In genomic region chr14:36055681-36056225, GRCh38 we compare ENCODE assay signal across 16 cellular contexts.
DNase-seq lines count a peak whose midpoint lies in the region; ATAC-seq and TF ChIP-seq lines count a peak whose summit lies in the region.
"Had no signal": no experiment of that assay in that cellular context is flagged by ENCODE, and none has a peak within 500 bp of the region (broad histone marks: within the 10 kb centered on the region; RNA-seq: fewer than 3 reads in every experiment).

No MANE protein-coding gene starts in this region.

- peaks cover 3% of the 10 kb centered on the region for H3K4me1 Mint-ChIP-seq in chondrocyte (ENCODE audit: low read depth)
- H3K4me1 Mint-ChIP-seq: CD8-positive, alpha-beta memory T cell had no signal

- H3K27me3 Mint-ChIP-seq in chondrocyte (ENCODE audit: low read depth) = peaks cover 42% of the 10 kb centered on the region

- no peaks in the 10 kb centered on the region for H3K9me3 ChIP-seq in heart right ventricle
- no peaks in the 10 kb centered on the region for H3K9me3 ChIP-seq in thyroid gland
- H3K9me3 ChIP-seq: BLaER1, Caco-2 had no signal

- TF ChIP-seq POLR2A in thyroid gland (IDR thresholded peaks at IDR 0.05) = no peak

- H3K4me1 ChIP-seq in heart right ventricle (peaks cover 0 to 9% (median 0%) of the 10 kb centered on the region in 9 donors), foreskin keratinocyte (peaks cover 6% of the 10 kb centered on the region), thyroid gland (peaks cover 13 to 38% of the 10 kb centered on the region in 2 donors)
- H3K4me1 ChIP-seq: BLaER1, Caco-2 had no signal

- H3K27me3 ChIP-seq in heart right ventricle = peaks cover 0 to 7% (median 0%) of the 10 kb centered on the region in 7 donors
- H3K27me3 ChIP-seq in foreskin keratinocyte = no peaks in the 10 kb centered on the region
- no peaks in the 10 kb centered on the region for H3K27me3 ChIP-seq in thyroid gland
- H3K27me3 ChIP-seq: BLaER1 had no signal

- no peaks in the 10 kb centered on the region for H3K36me3 ChIP-seq in heart right ventricle
- H3K36me3 ChIP-seq in thyroid gland = no peaks in the 10 kb centered on the region
- H3K36me3 ChIP-seq: BLaER1 had no signal

- DNase-seq in left cardiac atrium = no peak
- no peak for DNase-seq in heart right ventricle
- peak; percentile 36 for DNase-seq in astrocyte of the hippocampus (ENCODE audit: low read depth, low spot score)
- DNase-seq in foreskin keratinocyte = no peak
- no peak for DNase-seq in thyroid gland
- no peak for DNase-seq in chondrocyte (ENCODE audit: low spot score)
- DNase-seq: AML-193; Caco-2; CD8-positive, alpha-beta memory T cell; DND-41; IMR-90 had no signal

- no peak overlapping the region for H3K27ac ChIP-seq in heart right ventricle
- no peak overlapping the region for H3K27ac ChIP-seq in foreskin keratinocyte
- peak overlapping the region in 2 of 3 donors; percentile 96 to 97 for H3K27ac ChIP-seq in thyroid gland
- H3K27ac ChIP-seq: 22Rv1, BLaER1 had no signal

- peak; percentile 36 to 40 for ATAC-seq in left cardiac atrium
- no peak for ATAC-seq in heart right ventricle
- ATAC-seq in foreskin keratinocyte = peak; percentile 18
- ATAC-seq in HG03439 (IDR thresholded peaks at IDR 0.05; ENCODE audit: unreplicated experiment) = no peak
- no peak for ATAC-seq in GM19035 (IDR thresholded peaks at IDR 0.05; ENCODE audit: unreplicated experiment)
- ATAC-seq: GM12878 had no signal

- TF ChIP-seq CTCF in heart right ventricle (IDR thresholded peaks at IDR 0.05) = no peak
- TF ChIP-seq CTCF in foreskin keratinocyte (conservative IDR thresholded peaks at IDR 0.05) = no peak
- no peak for TF ChIP-seq CTCF in thyroid gland (IDR thresholded peaks at IDR 0.05)
- TF ChIP-seq CTCF in chondrocyte (IDR thresholded peaks at IDR 0.05) = no peak

- intact Hi-C loops in left cardiac atrium (cut with DNase I) (no loop called here), heart right ventricle (cut with DNase I) (no loop called here), thyroid gland (cut with DNase I) (no loop called here)

- 47 to 64% methylated on average over 3 of the region's 3 CpGs for WGBS in heart right ventricle, 2 donors
- WGBS in thyroid gland, 2 donors = 83 to 87% methylated on average over 3 of the region's 3 CpGs

- no peak overlapping the region for H3K4me3 Mint-ChIP-seq in chondrocyte (ENCODE audit: unreplicated experiment)
- H3K4me3 Mint-ChIP-seq: CD8-positive, alpha-beta memory T cell had no signal

- no peak overlapping the region for H3K4me3 ChIP-seq in heart right ventricle
- H3K4me3 ChIP-seq in thyroid gland (replicated peaks in 1 of 3) = no peak overlapping the region
- H3K4me3 ChIP-seq: BLaER1, GM12878 had no signal

- H3K27ac Mint-ChIP-seq in chondrocyte (ENCODE audit: unreplicated experiment) = no peak overlapping the region
- H3K27ac Mint-ChIP-seq: CD8-positive, alpha-beta memory T cell had no signal

- no peaks in the 10 kb centered on the region for H3K9me3 Mint-ChIP-seq in chondrocyte (ENCODE audit: low read depth)

- H3K36me3 Mint-ChIP-seq in chondrocyte (ENCODE audit: low read depth) = no peaks in the 10 kb centered on the region
- H3K36me3 Mint-ChIP-seq: CD8-positive, alpha-beta memory T cell had no signal

Comparison
In these comparisons a context has a peak if more than half of its experiments do, and no peak if none do; other contexts are left out.
1. ATAC-seq: peak in left cardiac atrium (2 of 2) and foreskin keratinocyte (single experiment); none in heart right ventricle (0 of 8), HG03439 (single experiment) and GM19035 (single experiment).
2. H3K27ac ChIP-seq: peak in thyroid gland (2 of 3); none in heart right ventricle (0 of 10) and foreskin keratinocyte (single experiment).